1 cellular context compared by ENCODE assay signal in the genomic region with DNA sequence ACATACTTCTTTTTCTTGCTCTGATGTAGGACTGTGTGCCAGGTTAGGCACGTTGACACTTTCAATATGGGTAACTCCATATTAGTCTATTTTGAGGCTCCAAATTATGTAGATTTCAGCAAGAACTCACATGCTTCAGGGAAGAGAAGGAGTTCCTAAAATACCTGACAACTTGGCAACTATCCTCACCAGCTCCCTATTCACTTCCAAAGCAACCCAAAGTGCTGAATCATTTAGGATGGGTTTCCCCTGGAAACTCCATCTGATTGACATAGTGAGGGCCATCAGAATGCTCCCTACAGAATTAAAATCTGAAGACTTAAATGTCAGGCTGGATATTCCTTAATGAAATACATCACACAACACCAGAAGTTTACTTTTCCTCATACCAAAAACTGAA.
A peak's percentile ranks its signal among the peaks of the same experiment; 100 is the strongest.
TF ChIP-seq lines count a peak whose summit lies in the region.

No MANE protein-coding gene starts in this region.

TF ChIP-seq in H1, 55 proteins besides CTCF, POLR2A, EP300 and RAD21:
- TF ChIP-seq CTBP2 (IDR thresholded peaks at IDR 0.05; ENCODE audit: borderline replicate concordance, insufficient read depth, insufficient read length, low read length) (no peak), MAFK (IDR thresholded peaks at IDR 0.05; ENCODE audit: low read depth, low read length) (peak; percentile 39; the same call in 1 of the 2 replicates)
